Comparison of ENCODE assay signal across 8 cellular contexts in the genomic region with DNA sequence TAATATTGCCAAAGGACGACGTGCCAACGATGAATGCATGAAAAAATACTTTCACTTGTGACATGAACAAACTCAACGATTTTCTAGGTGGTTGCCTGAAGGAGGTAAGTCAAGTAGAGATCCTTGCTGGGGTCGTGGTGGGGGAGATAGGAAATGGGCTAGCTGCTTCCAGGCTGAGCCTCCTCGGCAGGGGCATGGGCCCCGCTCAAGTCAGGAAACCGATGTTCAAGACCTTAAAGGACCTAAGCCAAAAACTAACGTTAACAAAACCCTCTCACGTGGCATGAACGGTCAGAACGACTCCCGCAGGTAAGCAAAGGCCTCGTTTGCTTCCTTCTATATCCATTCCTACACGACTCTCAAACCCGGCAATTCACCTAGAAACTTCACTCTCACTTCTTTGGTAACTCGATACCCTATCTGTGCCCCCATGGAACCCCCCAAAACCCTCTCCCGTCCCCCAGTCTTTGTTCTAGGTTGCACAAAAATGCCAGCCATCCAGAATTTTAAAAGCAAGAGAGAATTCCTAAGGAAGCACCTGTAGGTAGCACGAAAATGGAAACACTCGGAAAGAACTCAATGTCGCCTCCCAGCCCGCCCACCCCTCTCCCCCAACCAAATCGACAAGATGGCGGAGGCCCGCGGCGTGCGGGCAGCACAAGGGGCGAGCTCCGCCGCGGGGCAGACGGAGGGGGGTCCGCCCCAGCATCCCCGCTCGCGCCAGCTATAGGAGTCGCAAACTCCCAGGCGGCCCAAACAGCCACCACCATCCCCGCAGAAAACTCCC.
DNase-seq lines count a peak whose midpoint lies in the region; ATAC-seq and TF ChIP-seq lines count a peak whose summit lies in the region.

No MANE protein-coding gene starts in this region.

- peak overlapping the region; percentile 98 for H3K4me3 ChIP-seq in AG04449 (ENCODE audit: low read depth, low read length)
- H3K4me3 ChIP-seq in iPS-18c (ENCODE audit: insufficient read depth, low read depth, low read length), result peak overlapping the region; percentile 99

- peaks cover 47% of the 10 kb centered on the region for H3K4me1 Mint-ChIP-seq in activated naive CD8-positive, alpha-beta T cell treated with anti-CD3 and anti-CD28 coated beads, Interleukin-2, amount 50 U/mL, for 24 hours

- POLR2A ChIA-PET in AG04449 (lab: Yijun Ruan, JAX), result interaction anchor here (0.6 to 1.7 kb wide), 4 partner anchors 8 to 118 kb away, joined by 3 to 20 read pairs (median 4); a partner anchor contains a TSS

- DNase-seq in AG04449 (ENCODE audit: low read depth, low spot score), result no peak
- DNase-seq in NCI-H226, result peak; percentile 14
- DNase-seq in activated naive CD8-positive, alpha-beta T cell treated with anti-CD3 and anti-CD28 coated beads, Interleukin-2, amount 50 U/mL, for 24 hours, result no peak
- DNase-seq in stimulated activated CD4-positive, alpha-beta T cell treated with anti-CD3 and anti-CD28 coated beads, Interleukin-2, amount 100 ng/mL, for 4 hours (ENCODE audit: low read depth), result peak; percentile 21
- DNase-seq in middle frontal gyrus (ENCODE audit: extremely low spot score, low spot score), result no peak

- ATAC-seq in GM19468 (IDR thresholded peaks at IDR 0.05; ENCODE audit: extremely low read depth, unreplicated experiment) (peak; percentile 9), HG03378 (IDR thresholded peaks at IDR 0.05; ENCODE audit: unreplicated experiment) (no peak)
- no peak for ATAC-seq in activated naive CD8-positive, alpha-beta T cell treated with anti-CD3 and anti-CD28 coated beads, Interleukin-2, amount 50 U/mL, for 24 hours

- peaks cover 50% of the 10 kb centered on the region for H3K36me3 Mint-ChIP-seq in activated naive CD8-positive, alpha-beta T cell treated with anti-CD3 and anti-CD28 coated beads, Interleukin-2, amount 50 U/mL, for 24 hours (ENCODE audit: low read depth)

- H3K4me3 Mint-ChIP-seq in activated naive CD8-positive, alpha-beta T cell treated with anti-CD3 and anti-CD28 coated beads, Interleukin-2, amount 50 U/mL, for 24 hours, result peak overlapping the region; percentile 100

- peaks cover 2% of the 10 kb centered on the region for H3K27me3 Mint-ChIP-seq in activated naive CD8-positive, alpha-beta T cell treated with anti-CD3 and anti-CD28 coated beads, Interleukin-2, amount 50 U/mL, for 24 hours

- H3K9me3 Mint-ChIP-seq in activated naive CD8-positive, alpha-beta T cell treated with anti-CD3 and anti-CD28 coated beads, Interleukin-2, amount 50 U/mL, for 24 hours, result no peaks in the 10 kb centered on the region

- peak overlapping the region; percentile 100 for H3K27ac Mint-ChIP-seq in activated naive CD8-positive, alpha-beta T cell treated with anti-CD3 and anti-CD28 coated beads, Interleukin-2, amount 50 U/mL, for 24 hours

- TF ChIP-seq CTCF in AG04449 (IDR thresholded peaks at IDR 0.05; ENCODE audit: insufficient read depth, low read length, missing control alignments), result no peak

- no peaks in the 10 kb centered on the region for H3K9me3 ChIP-seq in iPS-18c (ENCODE audit: control insufficient read depth, insufficient read depth, low read length)

- CTCF ChIA-PET in AG04449 (lab: Yijun Ruan, JAX), result interaction anchor here (0.9 to 1.5 kb wide), 3 partner anchors 20 to 266 kb away, joined by 3 read pairs; no protein-coding TSS in a partner anchor

Comparison
In these comparisons a context has a peak if more than half of its experiments do, and no peak if none do; other contexts are left out.
1. DNase-seq: peak in NCI-H226 (single experiment) and stimulated activated CD4-positive, alpha-beta T cell treated with anti-CD3 and anti-CD28 coated beads, Interleukin-2, amount 100 ng/mL, for 4 hours (single experiment); none in AG04449 (single experiment), activated naive CD8-positive, alpha-beta T cell treated with anti-CD3 and anti-CD28 coated beads, Interleukin-2, amount 50 U/mL, for 24 hours (single experiment) and middle frontal gyrus (single experiment).